Comparison of ENCODE assay signal across 11 cellular contexts in genomic region chr2:37590119-37590571, GRCh38.
DNase-seq lines count a peak whose midpoint lies in the region; ATAC-seq, FAIRE-seq and TF ChIP-seq lines count a peak whose summit lies in the region.
"Had no signal": no experiment of that assay in that cellular context is flagged by ENCODE, and none has a peak within 500 bp of the region (broad histone marks: within the 10 kb centered on the region; RNA-seq: fewer than 3 reads in every experiment).

No MANE protein-coding gene starts in this region.

- H3K4me2 ChIP-seq in H1 (ENCODE audit: insufficient read depth in 1 of 2, low read depth in 2 of 2, low read length in 2 of 2): no peak overlapping the region

- no peak overlapping the region for H2BK20ac ChIP-seq in H1 (ENCODE audit: low read length)

- H2BK12ac ChIP-seq in H1 (ENCODE audit: low read depth, low read length): no peak overlapping the region

- no peak overlapping the region for H3K14ac ChIP-seq in H1 (ENCODE audit: insufficient read length)

- WGBS in H1 (ENCODE audit: extremely low coverage in 1 of 2, insufficient coverage in 1 of 2, insufficient read length in 1 of 2, insufficient replicate concordance in 2 of 2, low coverage in 1 of 2, low lambda C conversion rate in 2 of 2, missing lambda C conversion rate in 1 of 2), 2 experiments: 90% methylated on average over 3 of the region's 3 CpGs; no CpG with 5 or more reads in 1 of the 2 experiments
- 82 to 86% (median 83%) methylated on average over 3 of the region's 3 CpGs for WGBS in small intestine, 3 donors

- H4K20me1 ChIP-seq in H1 (replicated peaks in 1 of 2; ENCODE audit: control insufficient read depth in 1 of 2, insufficient read depth in 2 of 2, low read length in 2 of 2): no peaks in the 10 kb centered on the region

- POLR2A ChIA-PET in H1 (lab: Charles Lee; ENCODE audit: partially characterized antibody): no interaction called here

- peaks cover 30 to 56% (median 44%) of the 10 kb centered on the region in 4 donors for H3K4me1 Mint-ChIP-seq in CD4-positive, CD25-positive, alpha-beta regulatory T cell
- peaks cover 60% of the 10 kb centered on the region for H3K4me1 Mint-ChIP-seq in osteocyte (ENCODE audit: unreplicated experiment)

- no peak overlapping the region for H4K8ac ChIP-seq in H1 (ENCODE audit: extremely low read depth, insufficient read depth, low read length)

- H3K36me3 Mint-ChIP-seq in CD4-positive, CD25-positive, alpha-beta regulatory T cell: no peaks in the 10 kb centered on the region
- peaks cover 2% of the 10 kb centered on the region for H3K36me3 Mint-ChIP-seq in osteocyte (ENCODE audit: unreplicated experiment)

- DNase-seq in CD4-positive, CD25-positive, alpha-beta regulatory T cell: no peak
- DNase-seq in NB4 (ENCODE audit: low read depth) (peak; percentile 57), H1 (ENCODE audit: low read depth in 1 of 2, low spot score in 2 of 2) (no peak), osteocyte (ENCODE audit: extremely low spot score, unreplicated experiment) (no peak), NCI-H345 (lab: John Stamatoyannopoulos, UW) (no peak), small intestine (no peak)
- DNase-seq in activated CD4-positive, CD25-positive, alpha-beta regulatory T cell (lab: John Stamatoyannopoulos, UW): no peak
- DNase-seq: DMS 273 treated with DMSO at 0.1 percent for 48 hours had no signal

- H3K4me3 ChIP-seq in CD4-positive, CD25-positive, alpha-beta regulatory T cell (ENCODE audit: low read depth, low read length): no peak overlapping the region
- no peak overlapping the region for H3K4me3 ChIP-seq in NB4 (ENCODE audit: low read depth, low read length)
- no peak overlapping the region for H3K4me3 ChIP-seq in H1 (ENCODE audit: extremely low read depth in 1 of 4, insufficient read depth in 2 of 4, low read depth in 3 of 4, low read length in 4 of 4)
- H3K4me3 ChIP-seq in small intestine (ENCODE audit: low read depth in 1 of 2, low read length in 2 of 2): no peak overlapping the region
- H3K4me3 ChIP-seq: skin epidermis had no signal

- no peak overlapping the region for H3K4ac ChIP-seq in H1 (replicated peaks; ENCODE audit: insufficient read length, low read depth, low read length)

- H3K9me3 ChIP-seq in CD4-positive, CD25-positive, alpha-beta regulatory T cell (ENCODE audit: control insufficient read depth in 2 of 2, low read length in 2 of 2): no peaks in the 10 kb centered on the region
- H3K9me3 ChIP-seq in H1 (ENCODE audit: insufficient read depth in 2 of 2, low read depth in 1 of 2, low read length in 1 of 2) (peaks cover 0 to 8% of the 10 kb centered on the region in 2 experiments; a peak in 1 of 4 replicates), small intestine (ENCODE audit: control insufficient read depth, low read depth) (no peaks in the 10 kb centered on the region)

- no peak overlapping the region for H4K91ac ChIP-seq in H1 (replicated peaks; ENCODE audit: insufficient read length, low read length)

- no peak overlapping the region for H4K5ac ChIP-seq in H1 (ENCODE audit: insufficient read length, low read depth, low read length)

- no peak overlapping the region for H3K9ac ChIP-seq in H1 (replicated peaks in 1 of 4; ENCODE audit: extremely low read depth in 1 of 4, low read depth in 3 of 4, low read length in 3 of 4)

- no peaks in the 10 kb centered on the region for H3K79me2 ChIP-seq in H1 (ENCODE audit: control insufficient read depth in 1 of 2, insufficient read depth in 2 of 2, low read length in 2 of 2)

- H2AFZ ChIP-seq in H1 (ENCODE audit: low read length): peak overlapping the region; percentile 36; the same call in 1 of the 2 replicates

- H3K23ac ChIP-seq in H1 (ENCODE audit: insufficient read length): no peak overlapping the region

- H3K27ac Mint-ChIP-seq in CD4-positive, CD25-positive, alpha-beta regulatory T cell: peak overlapping the region in 2 of 3 donors; percentile 38 to 39
- H3K27ac Mint-ChIP-seq in osteocyte (ENCODE audit: unreplicated experiment): peak overlapping the region; percentile 71
- H3K27ac Mint-ChIP-seq: stimulated activated naive CD8-positive, alpha-beta T cell treated with anti-CD3 and anti-CD28 coated beads, Interleukin-15, Interleukin-2, amounts not matched to agents 100 ng/mL and 50 ng/mL, for 24 hours had no signal

- no peak overlapping the region for H3K4me3 Mint-ChIP-seq in CD4-positive, CD25-positive, alpha-beta regulatory T cell
- H3K4me3 Mint-ChIP-seq in osteocyte (ENCODE audit: unreplicated experiment): no peak overlapping the region
- H3K4me3 Mint-ChIP-seq: stimulated activated naive CD8-positive, alpha-beta T cell treated with anti-CD3 and anti-CD28 coated beads, Interleukin-15, Interleukin-2, amounts not matched to agents 100 ng/mL and 50 ng/mL, for 24 hours had no signal

- no peak for TF ChIP-seq CTCF in NB4 (IDR thresholded peaks at IDR 0.05; ENCODE audit: low read depth, low read length)
- no peak for TF ChIP-seq CTCF in H1 (IDR thresholded peaks at IDR 0.05; ENCODE audit: control extremely low read depth in 1 of 3, insufficient read depth in 1 of 3, low read depth in 1 of 3, low read length in 3 of 3)
- TF ChIP-seq CTCF in osteocyte (IDR thresholded peaks at IDR 0.05): no peak

- no peak overlapping the region for H2AK5ac ChIP-seq in H1 (ENCODE audit: low read depth, low read length)

- CTCF ChIA-PET in H1 (lab: Charles Lee; ENCODE audit: partially characterized antibody): interaction anchor here (0.9 to 1.5 kb wide), 4 partner anchors 45 to 287 kb away, joined by 3 to 5 read pairs (median 4); no protein-coding TSS in a partner anchor

- no peaks in the 10 kb centered on the region; the same call in 1 of the 2 replicates for H3K23me2 ChIP-seq in H1 (ENCODE audit: low read depth, low read length)

- no peak overlapping the region for H3K18ac ChIP-seq in H1 (ENCODE audit: extremely low read depth, low read length)

- no peaks in the 10 kb centered on the region for H3K36me3 ChIP-seq in CD4-positive, CD25-positive, alpha-beta regulatory T cell (ENCODE audit: control insufficient read depth, insufficient read depth, low read length)
- H3K36me3 ChIP-seq in H1 (ENCODE audit: control insufficient read depth in 2 of 4, insufficient read depth in 4 of 4, low read length in 3 of 4) (no peaks in the 10 kb centered on the region), small intestine (ENCODE audit: control insufficient read depth in 2 of 2, insufficient read depth in 2 of 2, low read length in 2 of 2) (no peaks in the 10 kb centered on the region)

- peaks cover 0 to 5% (median 0%) of the 10 kb centered on the region in 7 donors for H3K9me3 Mint-ChIP-seq in CD4-positive, CD25-positive, alpha-beta regulatory T cell
- no peaks in the 10 kb centered on the region for H3K9me3 Mint-ChIP-seq in osteocyte (ENCODE audit: unreplicated experiment)

- H2BK120ac ChIP-seq in H1 (replicated peaks; ENCODE audit: low read depth, low read length): no peak overlapping the region

- H3K27me3 ChIP-seq in CD4-positive, CD25-positive, alpha-beta regulatory T cell (ENCODE audit: control insufficient read depth, insufficient read depth, low read length): no peaks in the 10 kb centered on the region
- H3K27me3 ChIP-seq in H1 (replicated peaks in 1 of 4; ENCODE audit: control insufficient read depth in 3 of 4, extremely low read depth in 1 of 4, insufficient read depth in 3 of 4, low read length in 3 of 4) (no peaks in the 10 kb centered on the region), small intestine (ENCODE audit: control insufficient read depth in 2 of 2, insufficient read depth in 2 of 2, low read length in 2 of 2) (no peaks in the 10 kb centered on the region)

- FAIRE-seq in H1 (lab: Jason Lieb, UNC) (no peak), small intestine (lab: Jason Lieb, UNC) (no peak)

- no peak for ATAC-seq in CD4-positive, CD25-positive, alpha-beta regulatory T cell (ENCODE audit: low read depth in 2 of 2)
- no peak for ATAC-seq in GM21576 (IDR thresholded peaks at IDR 0.05; ENCODE audit: unreplicated experiment)

- TF ChIP-seq POLR2A in NB4 (IDR thresholded peaks at IDR 0.05; ENCODE audit: extremely low read depth, insufficient read length): no peak
- TF ChIP-seq POLR2A in H1 (IDR thresholded peaks at IDR 0.05; ENCODE audit: control extremely low read depth in 1 of 2, low read depth in 2 of 2, low read length in 2 of 2): no peak

- TF ChIP-seq EP300 in H1 (IDR thresholded peaks at IDR 0.05; ENCODE audit: borderline replicate concordance in 1 of 2, low read depth in 2 of 2, low read length in 2 of 2): no peak

- no peak overlapping the region for H3K27ac ChIP-seq in CD4-positive, CD25-positive, alpha-beta regulatory T cell (ENCODE audit: insufficient read depth, low read length, poor library complexity, severe bottlenecking)
- H3K27ac ChIP-seq in H1 (ENCODE audit: low read depth, low read length): no peak overlapping the region
- peak overlapping the region in 1 of 2 donors; percentile 5 for H3K27ac ChIP-seq in small intestine (ENCODE audit: low read depth in 1 of 2, low read length in 1 of 2)

- no peaks in the 10 kb centered on the region for H3K27me3 Mint-ChIP-seq in CD4-positive, CD25-positive, alpha-beta regulatory T cell
- no peaks in the 10 kb centered on the region for H3K27me3 Mint-ChIP-seq in osteocyte (ENCODE audit: unreplicated experiment)
- H3K27me3 Mint-ChIP-seq: stimulated activated naive CD8-positive, alpha-beta T cell treated with anti-CD3 and anti-CD28 coated beads, Interleukin-15, Interleukin-2, amounts not matched to agents 100 ng/mL and 50 ng/mL, for 24 hours had no signal

- H3K4me1 ChIP-seq in CD4-positive, CD25-positive, alpha-beta regulatory T cell (ENCODE audit: control insufficient read depth, insufficient read depth, low read length, poor library complexity, severe bottlenecking): peaks cover 37% of the 10 kb centered on the region
- H3K4me1 ChIP-seq in H1 (replicated peaks in 1 of 4; ENCODE audit: control insufficient read depth in 3 of 4, insufficient read depth in 4 of 4, low read length in 3 of 4) (peaks cover 0 to 19% (median 5%) of the 10 kb centered on the region in 4 experiments; a peak in 6 of 7 replicates), small intestine (ENCODE audit: control insufficient read depth in 2 of 2, insufficient read depth in 1 of 2, low read depth in 1 of 2, low read length in 1 of 2) (no peaks in the 10 kb centered on the region)

- H2BK15ac ChIP-seq in H1 (ENCODE audit: low read length): no peak overlapping the region

- H2BK5ac ChIP-seq in H1 (ENCODE audit: low read depth, low read length): no peak overlapping the region

- no peaks in the 10 kb centered on the region for H3K79me1 ChIP-seq in H1 (ENCODE audit: low read depth, low read length)

- no peak overlapping the region for H3K56ac ChIP-seq in H1 (replicated peaks; ENCODE audit: insufficient read length, low read depth, low read length)

- no peak for TF ChIP-seq RAD21 in H1 (IDR thresholded peaks at IDR 0.05 in 1 of 2, conservative IDR thresholded peaks at IDR 0.05 in 1 of 2; ENCODE audit: low read depth in 2 of 2, low read length in 2 of 2)

TF ChIP-seq in H1, 55 proteins besides CTCF, POLR2A, EP300 and RAD21 (continues in another document):
- TF ChIP-seq ASH2L (IDR thresholded peaks at IDR 0.05; ENCODE audit: low read length) (no peak), SAP30 (IDR thresholded peaks at IDR 0.05; ENCODE audit: insufficient read depth, insufficient replicate concordance, low read length) (no peak), EZH2 (IDR thresholded peaks at IDR 0.05; ENCODE audit: low read depth, low read length, severe bottlenecking) (no peak), RFX5 (IDR thresholded peaks at IDR 0.05; ENCODE audit: borderline replicate concordance, low read depth, low read length) (no peak), KDM4A (IDR thresholded peaks at IDR 0.05; ENCODE audit: low read depth, low read length, severe bottlenecking) (no peak)
